8 cellular contexts compared by ENCODE assay signal in the genomic region with DNA sequence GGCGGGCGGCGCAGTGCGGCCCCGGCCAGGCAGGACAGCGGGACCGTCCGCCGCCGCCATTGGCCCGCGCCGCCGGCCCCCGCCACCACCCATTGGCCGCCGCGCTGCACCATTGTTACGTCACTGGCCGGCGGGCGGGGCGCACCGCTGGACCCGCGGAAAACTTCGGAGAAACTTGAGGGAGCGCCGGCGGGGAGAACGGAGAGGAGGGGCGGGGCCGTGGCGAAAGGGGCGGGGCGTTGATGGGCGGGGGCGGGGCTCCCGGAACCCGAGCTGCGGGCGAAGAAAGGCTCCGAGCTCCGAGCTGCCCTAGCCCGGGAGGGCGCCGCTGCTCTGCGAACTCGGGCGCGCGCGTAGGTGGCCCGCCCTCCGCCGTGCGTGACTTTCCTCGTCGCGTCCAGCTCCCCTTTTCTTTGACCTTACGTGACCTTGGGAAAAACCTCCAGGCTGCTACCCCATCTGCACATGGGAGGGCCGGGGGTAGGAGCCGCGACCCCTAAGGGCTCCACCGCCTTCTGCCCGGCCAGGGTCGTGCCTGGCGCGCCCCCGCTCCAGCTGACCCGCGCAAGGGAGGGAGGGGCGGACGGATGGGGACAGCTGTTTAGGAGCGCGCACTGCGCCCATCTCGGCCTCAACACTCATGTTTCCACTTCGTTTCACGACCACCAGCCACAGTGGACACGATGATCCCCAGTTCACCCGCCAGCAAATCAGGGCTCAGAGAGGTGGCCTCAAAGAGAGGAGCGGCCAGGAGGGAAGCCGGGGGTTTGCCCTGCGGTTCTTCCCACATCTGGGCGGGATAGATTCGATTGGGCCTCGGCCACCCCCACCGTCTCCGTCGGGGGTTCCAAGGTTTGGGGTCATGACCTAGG. TPM values are rescaled to one million over a fixed set of nuclear protein-coding genes. Genes with fewer than 3 reads are reported as not detected.
DNase-seq lines count a peak whose midpoint lies in the region; ATAC-seq lines count a peak whose summit lies in the region.

Gene ANKRD9 (minus strand): TSS at position 33 of the 872 bp plus-strand sequence. CDS start 1,887 bp downstream, outside the sequence.

- H3K36me3 ChIP-seq in endocrine pancreas (ENCODE audit: control insufficient read depth, insufficient read depth, low read length) (no peaks in the 10 kb centered on the region), mesendoderm (ENCODE audit: control insufficient read depth, insufficient read depth, low read length) (no peaks in the 10 kb centered on the region)

- H3K4ac ChIP-seq in mesendoderm (ENCODE audit: low read depth, low read length) = no peak within 1 kb of the TSS

- H3K9ac ChIP-seq in endocrine pancreas (ENCODE audit: control insufficient read depth, insufficient read depth, low read length) (peak within 1 kb of the TSS; percentile 81), mesendoderm (ENCODE audit: low read length) (peak within 1 kb of the TSS; percentile 89)

- H3K4me1 ChIP-seq in endocrine pancreas (ENCODE audit: control insufficient read depth, insufficient read depth, low read length) (no peaks in the 10 kb centered on the region), mesendoderm (ENCODE audit: control insufficient read depth, low read depth, low read length) (peaks cover 2% of the 10 kb centered on the region)

- no peak within 1 kb of the TSS for H4K8ac ChIP-seq in mesendoderm (ENCODE audit: low read depth, low read length)

- peak within 1 kb of the TSS; percentile 97 for H3K4me2 ChIP-seq in mesendoderm (ENCODE audit: low read length)

- ATAC-seq in GM19467 (IDR thresholded peaks at IDR 0.05; ENCODE audit: unreplicated experiment) = peak; percentile 83

- DNase-seq in CD1c-positive myeloid dendritic cell (ENCODE audit: extremely low spot score) = peak; percentile 97
- peak; percentile 93 for DNase-seq in HPDE6-E6E7 (ENCODE audit: extremely low spot score)
- DNase-seq in NOMO-1 treated with dmso at 0.1 percent for 144 hours (lab: John Stamatoyannopoulos, UW; ENCODE audit: unreplicated experiment) = peak; percentile 92
- DNase-seq in activated CD8-positive, alpha-beta memory T cell treated with anti-CD3 and anti-CD28 coated beads, Interleukin-2, amount 50 U/mL, for 1 hour (ENCODE audit: extremely low read depth) = peak; percentile 65
- peak; percentile 96 for DNase-seq in mesendoderm
- DNase-seq in stimulated activated CD8-positive, alpha-beta memory T cell treated with anti-CD3 and anti-CD28 coated beads, Interleukin-12 subunit alpha, Interleukin-12 subunit beta, amount 100 ng/mL, for 1 hour (ENCODE audit: low read depth) = peak; percentile 74

- peak within 1 kb of the TSS; percentile 96 for H3K56ac ChIP-seq in mesendoderm (ENCODE audit: low read length)

- H2AK5ac ChIP-seq in mesendoderm (ENCODE audit: low read length) = no peak within 1 kb of the TSS

- H3K23ac ChIP-seq in mesendoderm (ENCODE audit: low read length) = peak within 1 kb of the TSS; percentile 80

- no CpG with 5 or more reads among the region's 91 CpGs for WGBS in mesendoderm (ENCODE audit: extremely low coverage, insufficient coverage, low lambda C conversion rate)

- H3K4me3 ChIP-seq in endocrine pancreas (ENCODE audit: control insufficient read depth, insufficient read depth, low read length) (no peak within 1 kb of the TSS), mesendoderm (ENCODE audit: low read length) (peak within 1 kb of the TSS; percentile 69)

- H2BK15ac ChIP-seq in mesendoderm (replicated peaks; ENCODE audit: low read depth) = no peak within 1 kb of the TSS

- H3K9me3 ChIP-seq in endocrine pancreas (ENCODE audit: control insufficient read depth, low read length) = no peaks in the 10 kb centered on the region

- peak within 1 kb of the TSS; percentile 49 for H4K5ac ChIP-seq in mesendoderm (ENCODE audit: low read length)

- H2BK120ac ChIP-seq in mesendoderm (ENCODE audit: low read depth, low read length) = no peak within 1 kb of the TSS

- H3K79me2 ChIP-seq in mesendoderm (ENCODE audit: control insufficient read depth, insufficient read depth, low read length) = no peaks in the 10 kb centered on the region

- H2BK5ac ChIP-seq in mesendoderm (ENCODE audit: low read length) = no peak within 1 kb of the TSS

- H3K27ac ChIP-seq in mesendoderm (ENCODE audit: low read depth, low read length) = peak within 1 kb of the TSS; percentile 13

- H3K79me1 ChIP-seq in mesendoderm (ENCODE audit: low read length) = peaks cover 2% of the 10 kb centered on the region

- peak within 1 kb of the TSS; percentile 41 for H3K18ac ChIP-seq in mesendoderm (ENCODE audit: low read length)

- no peaks in the 10 kb centered on the region for H3K27me3 ChIP-seq in endocrine pancreas (ENCODE audit: control insufficient read depth, insufficient read depth, low read length)
- H3K27me3 ChIP-seq in mesendoderm (ENCODE audit: insufficient read depth, low read length, poor library complexity) = no peaks in the 10 kb centered on the region

RNA-seq across cellular contexts. Expression of gene ANKRD9, which starts in this region (rescaled TPM):
- 7.0 TPM for polyA plus RNA-seq in mesendoderm (2013, experiment 1 of 2)
- 6.6 TPM for polyA plus RNA-seq in mesendoderm (2013, experiment 2 of 2)
